1 cellular context compared by ENCODE assay signal in genomic region chr5:55869847-55870246, GRCh38.
TF ChIP-seq lines count a peak whose summit lies in the region.

No MANE protein-coding gene starts in this region.

TF ChIP-seq in HCT116, 20 proteins besides CTCF, POLR2A, EP300 and RAD21:
- TF ChIP-seq ZNF274 (IDR thresholded peaks at IDR 0.05; ENCODE audit: low read depth, low read length) (no peak), ELF1 (IDR thresholded peaks at IDR 0.05; ENCODE audit: borderline replicate concordance, low read depth) (no peak), EZH2phosphoT487 (IDR thresholded peaks at IDR 0.05; ENCODE audit: borderline replicate concordance) (no peak), SRF (IDR thresholded peaks at IDR 0.05; ENCODE audit: low read depth) (no peak), ZBTB33 (IDR thresholded peaks at IDR 0.05; ENCODE audit: extremely low read depth, insufficient replicate concordance, low read length) (no peak)
